26 cellular contexts compared by ENCODE assay signal in genomic region chr6:164227952-164228522, GRCh38.
A peak's percentile ranks its signal among the peaks of the same experiment; 100 is the strongest.
DNase-seq lines count a peak whose midpoint lies in the region; ATAC-seq, FAIRE-seq and TF ChIP-seq lines count a peak whose summit lies in the region.
"Had no signal": no experiment of that assay in that cellular context is flagged by ENCODE, and none has a peak within 500 bp of the region (broad histone marks: within the 10 kb centered on the region; RNA-seq: fewer than 3 reads in every experiment).

No MANE protein-coding gene starts in this region.

- H3K4me3 ChIP-seq in body of pancreas (no peak overlapping the region), pancreas (no peak overlapping the region)
- H3K4me3 ChIP-seq: GM12878, MG63, SJSA1 had no signal

- H3K27ac ChIP-seq in body of pancreas (no peak overlapping the region), pancreas (no peak overlapping the region)
- H3K27ac ChIP-seq: SJSA1 had no signal

- no peak for TF ChIP-seq CTCF in body of pancreas (IDR thresholded peaks at IDR 0.05)
- no peak for TF ChIP-seq CTCF in pancreas (IDR thresholded peaks at IDR 0.05)

- no peak for TF ChIP-seq POLR2A in body of pancreas (IDR thresholded peaks at IDR 0.05)

- no peak for ATAC-seq in body of pancreas
- ATAC-seq in pancreas, result peak in 2 of 4 donors; percentile 73 to 80
- no peak for ATAC-seq in HG03442 (IDR thresholded peaks at IDR 0.05; ENCODE audit: unreplicated experiment)
- ATAC-seq: GM12878 had no signal

- H3K4me1 ChIP-seq in body of pancreas (no peaks in the 10 kb centered on the region), pancreas (no peaks in the 10 kb centered on the region)
- H3K4me1 ChIP-seq: SJSA1 had no signal

- WGBS in body of pancreas, 2 donors, result 37 to 45% methylated on average over 17 of the region's 17 CpGs
- WGBS in pancreas, 2 donors, result 35 to 38% methylated on average over 17 of the region's 17 CpGs

- FAIRE-seq in pancreas (lab: Jason Lieb, UNC), result no peak
- FAIRE-seq: G401.6, GM12878, GM19239, HTR-8/SVneo had no signal

- in situ Hi-C loops in G401 (cut with HindIII; ENCODE audit: low sequenced_read_pairs), result no loop called here

- no peaks in the 10 kb centered on the region for H3K9me3 ChIP-seq in body of pancreas
- no peaks in the 10 kb centered on the region for H3K9me3 ChIP-seq in pancreas
- H3K9me3 ChIP-seq: MG63, SJSA1 had no signal

- intact Hi-C loops in body of pancreas (cut with DNase I) (no loop called here), pancreas (cut with DNase I) (no loop called here)

- DNase-seq in HT1080 (ENCODE audit: low read depth) (peak; percentile 13), body of pancreas (peak in 3 of 4 donors; percentile 19 to 34 (median 21)), kidney tubule cell (ENCODE audit: low spot score) (peak; percentile 54), pancreas (peak in 5 of 6 donors; percentile 16 to 37 (median 23)), H4 (ENCODE audit: low spot score) (no peak), G401 (ENCODE audit: low spot score) (no peak)
- DNase-seq in activated CD4-positive, alpha-beta T cell treated with anti-CD3 and anti-CD28 coated beads, Interleukin-2, amount 50 U/mL, for 48 hours, result no peak
- DNase-seq: DMS153, DND-41, H7, KBM-7, MG63, NCI-H1694 treated with DMSO at 0.1 percent for 48 hours, NCI-H2081 treated with DMSO at 0.1 percent for 48 hours, NCI-H2171, NCI-H226, NCI-H510A, NCI-H69, Right ventricle myocardium superior, RPMI8226 had no signal

- H3K27me3 ChIP-seq in body of pancreas (no peaks in the 10 kb centered on the region), pancreas (no peaks in the 10 kb centered on the region)
- H3K27me3 ChIP-seq: MG63, SJSA1 had no signal

- H3K36me3 ChIP-seq in body of pancreas (replicated peaks in 1 of 2; ENCODE audit: insufficient read depth in 1 of 2, low read depth in 2 of 2), result no peaks in the 10 kb centered on the region
- H3K36me3 ChIP-seq in pancreas, result no peaks in the 10 kb centered on the region
- H3K36me3 ChIP-seq: MG63, SJSA1 had no signal

Comparison
In these comparisons a context has a peak if more than half of its experiments do, and no peak if none do; other contexts are left out.
1. DNase-seq: peak in HT1080 (single experiment), body of pancreas (3 of 4), kidney tubule cell (single experiment) and pancreas (5 of 6); none in H4 (single experiment), activated CD4-positive, alpha-beta T cell treated with anti-CD3 and anti-CD28 coated beads, Interleukin-2, amount 50 U/mL, for 48 hours (0 of 2) and G401 (single experiment).